12 cellular contexts compared by ENCODE assay signal in genomic region chr5:68279960-68280359, GRCh38.
A peak's percentile ranks its signal among the peaks of the same experiment; 100 is the strongest.
DNase-seq lines count a peak whose midpoint lies in the region; ATAC-seq lines count a peak whose summit lies in the region.
"Had no signal": no experiment of that assay in that cellular context is flagged by ENCODE, and none has a peak within 500 bp of the region (broad histone marks: within the 10 kb centered on the region; RNA-seq: fewer than 3 reads in every experiment).

No MANE protein-coding gene starts in this region.

- H3K36me3 Mint-ChIP-seq in activated CD4-positive, alpha-beta memory T cell treated with anti-CD3 and anti-CD28 coated beads, Interleukin-2, amount 10 ng/mL, durations not matched to agents 7 days and 5 days (ENCODE audit: low read depth): peaks cover 78% of the 10 kb centered on the region
- peaks cover 17 to 60% (median 43%) of the 10 kb centered on the region in 3 donors for H3K36me3 Mint-ChIP-seq in immature natural killer cell

- H3K27ac Mint-ChIP-seq in activated CD4-positive, alpha-beta memory T cell treated with anti-CD3 and anti-CD28 coated beads, Interleukin-2, amount 10 ng/mL, durations not matched to agents 7 days and 5 days: peak overlapping the region; percentile 94
- H3K27ac Mint-ChIP-seq in immature natural killer cell: peak overlapping the region; percentile 92 to 97 (median 94)
- H3K27ac Mint-ChIP-seq: B cell had no signal

- POLR2A ChIA-PET in activated CD4-positive, alpha-beta memory T cell treated with anti-CD3 and anti-CD28 coated beads, Interleukin-2, amount 10 ng/mL, durations not matched to agents 7 days and 5 days (lab: Charles Lee): interaction anchor here (0.6 to 2.9 kb wide), 21 partner anchors 10 to 1118 kb away, joined by 3 to 51 read pairs (median 4); partner anchors contain the start of genes CENPH and PIK3R1

- no peak for ATAC-seq in HG03159 (IDR thresholded peaks at IDR 0.05; ENCODE audit: unreplicated experiment)

- H3K4me3 Mint-ChIP-seq in activated CD4-positive, alpha-beta memory T cell treated with anti-CD3 and anti-CD28 coated beads, Interleukin-2, amount 10 ng/mL, durations not matched to agents 7 days and 5 days: peak overlapping the region; percentile 84
- peak overlapping the region; percentile 74 to 86 (median 86) for H3K4me3 Mint-ChIP-seq in immature natural killer cell
- H3K4me3 Mint-ChIP-seq: B cell had no signal

- H3K27me3 Mint-ChIP-seq in activated CD4-positive, alpha-beta memory T cell treated with anti-CD3 and anti-CD28 coated beads, Interleukin-2, amount 10 ng/mL, durations not matched to agents 7 days and 5 days: no peaks in the 10 kb centered on the region
- H3K27me3 Mint-ChIP-seq in immature natural killer cell (ENCODE audit: low read depth in 3 of 3): peaks cover 7 to 13% (median 10%) of the 10 kb centered on the region in 3 donors
- H3K27me3 Mint-ChIP-seq: B cell had no signal

- H3K4me1 Mint-ChIP-seq in activated CD4-positive, alpha-beta memory T cell treated with anti-CD3 and anti-CD28 coated beads, Interleukin-2, amount 10 ng/mL, durations not matched to agents 7 days and 5 days: peaks cover 89% of the 10 kb centered on the region
- peaks cover 83 to 98% of the 10 kb centered on the region in 2 donors for H3K4me1 Mint-ChIP-seq in immature natural killer cell

- no peaks in the 10 kb centered on the region for H3K9me3 Mint-ChIP-seq in activated CD4-positive, alpha-beta memory T cell treated with anti-CD3 and anti-CD28 coated beads, Interleukin-2, amount 10 ng/mL, durations not matched to agents 7 days and 5 days
- H3K9me3 Mint-ChIP-seq in immature natural killer cell: no peaks in the 10 kb centered on the region

- CTCF ChIA-PET in activated CD4-positive, alpha-beta memory T cell treated with anti-CD3 and anti-CD28 coated beads, Interleukin-2, amount 10 ng/mL, durations not matched to agents 7 days and 5 days (lab: Charles Lee): interaction anchor here (0.6 to 3.2 kb wide), 15 partner anchors 8 to 814 kb away, joined by 3 to 30 read pairs (median 3); partner anchors contain the start of genes PIK3R1 and SLC30A5

- peak; percentile 48 for DNase-seq in stimulated activated CD4-positive, alpha-beta T cell treated with anti-CD3 and anti-CD28 coated beads, Interleukin-4, amount 100 ng/mL, for 24 hours
- no peak for DNase-seq in stimulated activated CD4-positive, alpha-beta T cell treated with anti-CD3 and anti-CD28 coated beads, Interleukin-12 subunit alpha, Interleukin-12 subunit beta, amount 100 ng/mL, for 4 hours
- DNase-seq in activated CD4-positive, alpha-beta memory T cell treated with anti-CD3 and anti-CD28 coated beads, Interleukin-2, amount 10 ng/mL, durations not matched to agents 7 days and 5 days: peak; percentile 62
- DNase-seq in immature natural killer cell: peak; percentile 69 to 82 (median 74)
- no peak for DNase-seq in dedifferentiated amniotic fluid mesenchymal stem cell (ENCODE audit: extremely low spot score)
- no peak for DNase-seq in superior temporal gyrus (ENCODE audit: extremely low spot score)
- no peak for DNase-seq in NOMO-1 (lab: John Stamatoyannopoulos, UW; ENCODE audit: unreplicated experiment in 2 of 2)
- DNase-seq: foreskin melanocyte, NCI-H345, T1000 had no signal

Comparison
In these comparisons a context has a peak if more than half of its experiments do, and no peak if none do; other contexts are left out.
1. DNase-seq: peak in stimulated activated CD4-positive, alpha-beta T cell treated with anti-CD3 and anti-CD28 coated beads, Interleukin-4, amount 100 ng/mL, for 24 hours (single experiment), activated CD4-positive, alpha-beta memory T cell treated with anti-CD3 and anti-CD28 coated beads, Interleukin-2, amount 10 ng/mL, durations not matched to agents 7 days and 5 days (single experiment) and immature natural killer cell (3 of 3); none in stimulated activated CD4-positive, alpha-beta T cell treated with anti-CD3 and anti-CD28 coated beads, Interleukin-12 subunit alpha, Interleukin-12 subunit beta, amount 100 ng/mL, for 4 hours (single experiment), dedifferentiated amniotic fluid mesenchymal stem cell (single experiment), superior temporal gyrus (single experiment) and NOMO-1 (0 of 2).